Comparison of ENCODE assay signal across 13 cellular contexts in the genomic region with DNA sequence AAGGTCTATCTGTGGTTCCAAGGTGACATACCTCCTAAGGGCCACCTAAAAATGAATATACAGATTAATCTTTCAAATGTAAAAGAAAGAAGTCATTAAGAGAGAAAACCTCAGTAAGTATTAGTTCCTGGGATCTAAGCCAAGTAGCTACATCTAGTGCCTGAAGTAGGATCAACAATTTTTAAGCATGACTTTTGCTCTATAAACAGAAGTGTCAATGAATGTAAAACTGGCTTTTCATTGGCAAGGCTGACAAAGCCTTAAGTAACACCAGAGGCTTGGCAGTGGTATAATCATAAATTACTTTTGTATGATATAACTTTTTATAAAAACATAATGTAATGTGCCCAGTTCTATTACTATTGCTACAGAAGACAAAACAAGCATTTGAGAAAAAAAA. TPM values are rescaled to one million over a fixed set of nuclear protein-coding genes. Genes with fewer than 3 reads are reported as not detected.
A peak's percentile ranks its signal among the peaks of the same experiment; 100 is the strongest.
DNase-seq lines count a peak whose midpoint lies in the region; ATAC-seq and TF ChIP-seq lines count a peak whose summit lies in the region.
"Had no signal": no experiment of that assay in that cellular context is flagged by ENCODE, and none has a peak within 500 bp of the region (broad histone marks: within the 10 kb centered on the region; RNA-seq: fewer than 3 reads in every experiment).

No MANE protein-coding gene starts in this region.

- H3K27me3 ChIP-seq in fibroblast of lung (ENCODE audit: control insufficient read depth, insufficient read depth, low read length) (no peaks in the 10 kb centered on the region), right cardiac atrium (ENCODE audit: control insufficient read depth, insufficient read depth) (no peaks in the 10 kb centered on the region), smooth muscle cell (ENCODE audit: low read depth) (no peaks in the 10 kb centered on the region)

- peak; percentile 65 for ATAC-seq in Right ventricle myocardium inferior
- ATAC-seq in right cardiac atrium = peak; percentile 60 to 75
- ATAC-seq: Panc1 had no signal

- H3K9me3 ChIP-seq in fibroblast of lung (ENCODE audit: control insufficient read depth, insufficient read depth, low read depth, low read length) (no peaks in the 10 kb centered on the region), right cardiac atrium (ENCODE audit: control insufficient read depth, low read length) (no peaks in the 10 kb centered on the region), smooth muscle cell (replicated peaks; ENCODE audit: low read depth) (no peaks in the 10 kb centered on the region)

- no peak for DNase-seq in Right ventricle myocardium inferior (ENCODE audit: missing footprints)
- no peak for DNase-seq in cardiac septum (ENCODE audit: low spot score)
- DNase-seq in fibroblast of lung (ENCODE audit: low read depth in 2 of 2) = peak; percentile 22 to 25
- DNase-seq in right cardiac atrium = no peak
- no peak for DNase-seq in smooth muscle cell (lab: John Stamatoyannopoulos, UW; ENCODE audit: unreplicated experiment)
- no peak for DNase-seq in HuH-7 (ENCODE audit: low spot score)
- DNase-seq in SW480 (ENCODE audit: low spot score) = no peak
- DNase-seq: COR-L47, DMS153, NCI-H146, NCI-H345, SHP77 treated with DMSO at 0.1 percent for 48 hours had no signal

- H3K4me2 ChIP-seq in fibroblast of lung (ENCODE audit: extremely low read depth, insufficient read depth, low read length) (no peak overlapping the region), smooth muscle cell (no peak overlapping the region)

- H3K9ac ChIP-seq in fibroblast of lung (ENCODE audit: insufficient read depth, low read length) (no peak overlapping the region), smooth muscle cell (ENCODE audit: low read depth) (no peak overlapping the region)

- H3K4me3 ChIP-seq in fibroblast of lung (replicated peaks in 1 of 4; ENCODE audit: control extremely low read depth in 1 of 4, insufficient read depth in 1 of 4, low read depth in 3 of 4, low read length in 4 of 4) = no peak overlapping the region
- H3K4me3 ChIP-seq in right cardiac atrium (ENCODE audit: low read length) = no peak overlapping the region
- H3K4me3 ChIP-seq in smooth muscle cell = no peak overlapping the region

- H3K4me1 ChIP-seq in fibroblast of lung (ENCODE audit: control insufficient read depth, extremely low read depth, insufficient read depth, low read length) (no peaks in the 10 kb centered on the region), right cardiac atrium (ENCODE audit: control insufficient read depth, insufficient read depth, low read length) (peaks cover 2% of the 10 kb centered on the region), smooth muscle cell (ENCODE audit: low read depth) (no peaks in the 10 kb centered on the region)

- H3K27ac ChIP-seq in fibroblast of lung (ENCODE audit: insufficient read depth, low read length) (no peak overlapping the region), right cardiac atrium (ENCODE audit: low read length) (no peak overlapping the region), smooth muscle cell (ENCODE audit: low read depth) (no peak overlapping the region)

- H3K36me3 ChIP-seq in fibroblast of lung (ENCODE audit: control insufficient read depth, insufficient read depth, low read length) (no peaks in the 10 kb centered on the region), smooth muscle cell (ENCODE audit: low read depth) (no peaks in the 10 kb centered on the region)

- intact Hi-C loops in Right ventricle myocardium inferior (cut with DNase I) (no loop called here), cardiac septum (cut with DNase I) (no loop called here), right cardiac atrium (cut with DNase I) (no loop called here)

- H3F3A ChIP-seq in smooth muscle cell (ENCODE audit: low read depth) = no peaks in the 10 kb centered on the region

- H4K20me1 ChIP-seq in fibroblast of lung (ENCODE audit: control insufficient read depth, extremely low read depth, insufficient read depth, low read length) = no peaks in the 10 kb centered on the region
- no peaks in the 10 kb centered on the region for H4K20me1 ChIP-seq in smooth muscle cell (ENCODE audit: low read depth)

- no peak for TF ChIP-seq CTCF in fibroblast of lung (conservative IDR thresholded peaks at IDR 0.05 in 1 of 2, IDR thresholded peaks at IDR 0.05 in 1 of 2; ENCODE audit: low read depth in 1 of 2, low read length in 2 of 2)
- TF ChIP-seq CTCF in smooth muscle cell (IDR thresholded peaks at IDR 0.05; ENCODE audit: borderline replicate concordance, insufficient read depth, poor library complexity, severe bottlenecking) = no peak

- H3K79me2 ChIP-seq in fibroblast of lung (ENCODE audit: control insufficient read depth, insufficient read depth, low read length) = no peaks in the 10 kb centered on the region
- H3K79me2 ChIP-seq in smooth muscle cell (ENCODE audit: low read depth) = no peaks in the 10 kb centered on the region

- H2AFZ ChIP-seq in fibroblast of lung (ENCODE audit: low read length) (no peak overlapping the region), smooth muscle cell (ENCODE audit: low read depth) (no peak overlapping the region)

RNA-seq across cellular contexts. Expression of a gene that starts 12.2 kb away (rescaled TPM):
- total RNA-seq in Right ventricle myocardium inferior = 378 TPM
- total RNA-seq in cardiac septum = 247 TPM
- total RNA-seq in fibroblast of lung = 29.9 and 36.7 TPM in 2 replicates
- 29.9 and 31.7 TPM in 2 replicates for polyA plus RNA-seq in fibroblast of lung
- polyA plus RNA-seq in fibroblast of lung (2012) = 20.4 and 22.5 TPM in 2 replicates
- 5.2 TPM in 1 of 2 replicates, not detected in the other for polyA minus RNA-seq in fibroblast of lung (ENCODE audit: low replicate concordance)
- 100 to 1,000 TPM; 171 to 197 (median 184) TPM for total RNA-seq in right cardiac atrium
- 105 TPM for polyA plus RNA-seq in right cardiac atrium
- 26.5 and 28.6 TPM in 2 replicates for total RNA-seq in smooth muscle cell
- 13.3 and 20.5 TPM in 2 replicates for polyA plus RNA-seq in smooth muscle cell

Comparison
In these comparisons a context has a peak if more than half of its experiments do, and no peak if none do; other contexts are left out.
1. DNase-seq: peak in fibroblast of lung (2 of 2); none in Right ventricle myocardium inferior (single experiment), cardiac septum (single experiment), right cardiac atrium (0 of 3), smooth muscle cell (single experiment), HuH-7 (single experiment) and SW480 (single experiment).